In the genomic region with DNA sequence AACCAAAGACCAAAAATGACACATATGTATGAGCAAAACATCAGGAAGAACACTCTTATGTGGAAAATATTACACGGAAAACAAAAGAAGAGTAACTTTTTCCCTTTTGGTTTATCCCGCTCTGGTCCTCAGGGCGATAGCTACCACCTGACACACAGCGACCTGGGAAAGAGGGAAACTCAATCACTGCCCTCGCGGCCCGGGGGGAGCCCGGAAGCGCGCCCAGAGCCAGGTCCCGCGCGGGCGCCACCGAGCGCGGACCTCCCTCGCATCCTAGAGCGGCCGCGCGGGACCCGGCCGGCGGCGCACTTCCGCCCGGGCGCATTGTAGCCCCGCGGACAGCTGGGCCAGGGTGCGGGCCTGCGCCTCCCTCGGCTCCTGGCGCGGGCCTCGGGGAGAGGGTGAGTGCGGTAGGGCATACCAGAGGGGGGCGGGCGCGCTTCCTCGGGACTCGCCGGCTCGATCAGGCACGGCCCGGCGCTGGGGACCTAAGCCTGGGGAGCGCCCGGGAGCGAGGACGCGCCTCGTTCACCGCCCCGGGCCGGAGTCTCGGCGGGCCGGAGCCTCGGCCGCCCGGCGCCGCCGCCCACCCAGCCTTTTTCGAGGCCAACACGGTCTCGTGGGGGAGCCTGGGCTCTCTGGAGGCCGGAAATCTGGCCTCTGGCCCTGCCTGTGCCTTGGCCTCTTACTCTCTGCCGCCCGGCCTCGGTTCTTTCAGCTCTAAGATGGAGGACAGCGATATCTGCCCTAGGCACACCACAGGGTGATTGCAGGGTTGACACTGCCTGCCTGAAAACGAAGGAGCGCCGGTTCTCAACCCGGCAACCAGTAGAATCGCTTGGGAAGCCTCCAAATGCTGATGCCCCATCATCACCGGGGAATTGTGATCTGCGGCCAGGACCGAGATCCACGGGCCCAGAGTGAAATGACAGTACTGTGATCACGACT, we compare ENCODE assay signal across 1 cellular context.
A peak's percentile ranks its signal among the peaks of the same experiment; 100 is the strongest.
TF ChIP-seq lines count a peak whose summit lies in the region.

Gene ELAC1 (plus strand): TSS at position 327 of the 948 bp plus-strand sequence. CDS start 6,365 bp downstream, outside the sequence.

TF ChIP-seq in GM23338, 12 proteins besides CTCF, POLR2A, EP300 and RAD21 (continued from another document):
- TF ChIP-seq, protein P1, sequence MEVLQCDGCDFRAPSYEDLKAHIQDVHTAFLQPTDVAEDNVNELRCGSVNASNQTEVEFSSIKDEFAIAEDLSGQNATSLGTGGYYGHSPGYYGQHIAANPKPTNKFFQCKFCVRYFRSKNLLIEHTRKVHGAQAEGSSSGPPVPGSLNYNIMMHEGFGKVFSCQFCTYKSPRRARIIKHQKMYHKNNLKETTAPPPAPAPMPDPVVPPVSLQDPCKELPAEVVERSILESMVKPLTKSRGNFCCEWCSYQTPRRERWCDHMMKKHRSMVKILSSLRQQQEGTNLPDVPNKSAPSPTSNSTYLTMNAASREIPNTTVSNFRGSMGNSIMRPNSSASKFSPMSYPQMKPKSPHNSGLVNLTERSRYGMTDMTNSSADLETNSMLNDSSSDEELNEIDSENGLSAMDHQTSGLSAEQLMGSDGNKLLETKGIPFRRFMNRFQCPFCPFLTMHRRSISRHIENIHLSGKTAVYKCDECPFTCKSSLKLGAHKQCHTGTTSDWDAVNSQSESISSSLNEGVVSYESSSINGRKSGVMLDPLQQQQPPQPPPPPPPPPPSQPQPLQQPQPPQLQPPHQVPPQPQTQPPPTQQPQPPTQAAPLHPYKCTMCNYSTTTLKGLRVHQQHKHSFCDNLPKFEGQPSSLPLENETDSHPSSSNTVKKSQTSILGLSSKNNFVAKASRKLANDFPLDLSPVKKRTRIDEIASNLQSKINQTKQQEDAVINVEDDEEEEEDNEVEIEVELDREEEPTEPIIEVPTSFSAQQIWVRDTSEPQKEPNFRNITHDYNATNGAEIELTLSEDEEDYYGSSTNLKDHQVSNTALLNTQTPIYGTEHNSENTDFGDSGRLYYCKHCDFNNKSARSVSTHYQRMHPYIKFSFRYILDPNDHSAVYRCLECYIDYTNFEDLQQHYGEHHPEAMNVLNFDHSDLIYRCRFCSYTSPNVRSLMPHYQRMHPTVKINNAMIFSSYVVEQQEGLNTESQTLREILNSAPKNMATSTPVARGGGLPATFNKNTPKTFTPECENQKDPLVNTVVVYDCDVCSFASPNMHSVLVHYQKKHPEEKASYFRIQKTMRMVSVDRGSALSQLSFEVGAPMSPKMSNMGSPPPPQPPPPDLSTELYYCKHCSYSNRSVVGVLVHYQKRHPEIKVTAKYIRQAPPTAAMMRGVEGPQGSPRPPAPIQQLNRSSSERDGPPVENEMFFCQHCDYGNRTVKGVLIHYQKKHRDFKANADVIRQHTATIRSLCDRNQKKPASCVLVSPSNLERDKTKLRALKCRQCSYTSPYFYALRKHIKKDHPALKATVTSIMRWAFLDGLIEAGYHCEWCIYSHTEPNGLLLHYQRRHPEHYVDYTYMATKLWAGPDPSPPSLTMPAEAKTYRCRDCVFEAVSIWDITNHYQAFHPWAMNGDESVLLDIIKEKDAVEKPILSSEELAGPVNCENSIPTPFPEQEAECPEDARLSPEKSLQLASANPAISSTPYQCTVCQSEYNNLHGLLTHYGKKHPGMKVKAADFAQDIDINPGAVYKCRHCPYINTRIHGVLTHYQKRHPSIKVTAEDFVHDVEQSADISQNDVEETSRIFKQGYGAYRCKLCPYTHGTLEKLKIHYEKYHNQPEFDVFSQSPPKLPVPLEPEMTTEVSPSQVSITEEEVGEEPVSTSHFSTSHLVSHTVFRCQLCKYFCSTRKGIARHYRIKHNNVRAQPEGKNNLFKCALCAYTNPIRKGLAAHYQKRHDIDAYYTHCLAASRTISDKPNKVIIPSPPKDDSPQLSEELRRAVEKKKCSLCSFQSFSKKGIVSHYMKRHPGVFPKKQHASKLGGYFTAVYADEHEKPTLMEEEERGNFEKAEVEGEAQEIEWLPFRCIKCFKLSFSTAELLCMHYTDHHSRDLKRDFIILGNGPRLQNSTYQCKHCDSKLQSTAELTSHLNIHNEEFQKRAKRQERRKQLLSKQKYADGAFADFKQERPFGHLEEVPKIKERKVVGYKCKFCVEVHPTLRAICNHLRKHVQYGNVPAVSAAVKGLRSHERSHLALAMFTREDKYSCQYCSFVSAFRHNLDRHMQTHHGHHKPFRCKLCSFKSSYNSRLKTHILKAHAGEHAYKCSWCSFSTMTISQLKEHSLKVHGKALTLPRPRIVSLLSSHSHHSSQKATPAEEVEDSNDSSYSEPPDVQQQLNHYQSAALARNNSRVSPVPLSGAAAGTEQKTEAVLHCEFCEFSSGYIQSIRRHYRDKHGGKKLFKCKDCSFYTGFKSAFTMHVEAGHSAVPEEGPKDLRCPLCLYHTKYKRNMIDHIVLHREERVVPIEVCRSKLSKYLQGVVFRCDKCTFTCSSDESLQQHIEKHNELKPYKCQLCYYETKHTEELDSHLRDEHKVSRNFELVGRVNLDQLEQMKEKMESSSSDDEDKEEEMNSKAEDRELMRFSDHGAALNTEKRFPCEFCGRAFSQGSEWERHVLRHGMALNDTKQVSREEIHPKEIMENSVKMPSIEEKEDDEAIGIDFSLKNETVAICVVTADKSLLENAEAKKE (CRISPR knock-in tag; IDR thresholded peaks at IDR 0.05) = no peak
- TF ChIP-seq REST (IDR thresholded peaks at IDR 0.05; ENCODE audit: unreplicated experiment) = no peak
- no peak for TF ChIP-seq EZH2 (IDR thresholded peaks at IDR 0.05; ENCODE audit: low read depth, unreplicated experiment)
- no peak for TF ChIP-seq ZNF114 (CRISPR knock-in tag; IDR thresholded peaks at IDR 0.05)
- TF ChIP-seq NANOG (IDR thresholded peaks at IDR 0.05; ENCODE audit: borderline replicate concordance) = no peak
- no peak for TF ChIP-seq JUNB (IDR thresholded peaks at IDR 0.05; ENCODE audit: unreplicated experiment)
- no peak for TF ChIP-seq STAT1 (IDR thresholded peaks at IDR 0.05; ENCODE audit: unreplicated experiment)
- no peak for TF ChIP-seq ZNF331 (CRISPR knock-in tag; IDR thresholded peaks at IDR 0.05; ENCODE audit: low read depth)
- peak; percentile 44; the same call in 1 of the 2 replicates for TF ChIP-seq ETS1 (IDR thresholded peaks at IDR 0.05)
- TF ChIP-seq POLR2AphosphoS5 (IDR thresholded peaks at IDR 0.05; ENCODE audit: low read depth) = peak; percentile 80
- no peak for TF ChIP-seq EZH2phosphoT487 (IDR thresholded peaks at IDR 0.05; ENCODE audit: unreplicated experiment)
